Comparison of ENCODE assay signal across 8 cellular contexts in the genomic region with DNA sequence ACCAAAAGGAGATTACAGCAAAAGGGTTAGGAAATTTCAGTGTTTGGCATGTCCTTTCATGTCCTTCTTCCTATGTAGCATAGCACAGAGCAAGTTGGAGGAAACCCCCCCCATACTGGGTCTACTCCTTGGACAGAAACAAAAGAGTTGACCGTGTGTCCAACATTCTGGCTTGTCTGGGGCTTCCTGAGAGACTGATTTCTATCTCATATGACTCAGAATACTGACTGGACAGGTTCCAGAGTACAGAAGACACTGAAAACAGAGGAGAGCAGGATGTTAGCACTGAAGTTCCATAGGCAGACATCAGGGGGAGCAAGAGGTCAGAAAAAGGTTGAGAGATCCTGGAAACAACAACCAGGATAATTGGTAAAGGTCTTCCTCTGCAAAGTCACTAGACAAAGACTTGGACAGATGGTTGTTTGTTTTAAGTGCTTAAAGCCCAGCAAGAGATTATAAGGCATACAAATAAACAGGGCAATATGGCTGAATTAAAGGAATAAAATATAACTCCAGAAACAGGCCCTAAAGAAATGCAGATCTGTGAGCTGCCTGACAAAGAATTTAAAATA. TPM values are rescaled to one million over a fixed set of nuclear protein-coding genes. Genes with fewer than 3 reads are reported as not detected.
A peak's percentile ranks its signal among the peaks of the same experiment; 100 is the strongest.
DNase-seq lines count a peak whose midpoint lies in the region; ATAC-seq and TF ChIP-seq lines count a peak whose summit lies in the region.

No MANE protein-coding gene starts in this region.

- peaks cover 2% of the 10 kb centered on the region for H3K79me1 ChIP-seq in neuronal stem cell (ENCODE audit: low read depth, low read length)

- H3K9ac ChIP-seq in fibroblast of lung (ENCODE audit: insufficient read depth, low read length) (no peak overlapping the region), neuronal stem cell (ENCODE audit: low read depth, low read length, poor library complexity) (no peak overlapping the region)

- H3K4me1 ChIP-seq in fibroblast of lung (ENCODE audit: control insufficient read depth, extremely low read depth, insufficient read depth, low read length), result peaks cover 4% of the 10 kb centered on the region
- H3K4me1 ChIP-seq in neuronal stem cell (ENCODE audit: control insufficient read depth in 2 of 2, insufficient read depth in 1 of 2, low read depth in 1 of 2, low read length in 2 of 2), result peaks cover 0 to 4% of the 10 kb centered on the region in 2 donors

- no peak overlapping the region for H2BK5ac ChIP-seq in neuronal stem cell (ENCODE audit: low read length)

- H3K4me2 ChIP-seq in fibroblast of lung (ENCODE audit: extremely low read depth, insufficient read depth, low read length), result no peak overlapping the region
- no peak overlapping the region for H3K4me2 ChIP-seq in neuronal stem cell (ENCODE audit: insufficient read depth, low read length, poor library complexity, severe bottlenecking)

- no peak overlapping the region for H2BK12ac ChIP-seq in neuronal stem cell (ENCODE audit: low read length)

- no peak overlapping the region for H3K23ac ChIP-seq in neuronal stem cell (ENCODE audit: low read depth, low read length, poor library complexity)

- no peak overlapping the region for H3K14ac ChIP-seq in neuronal stem cell (ENCODE audit: low read length)

- H2BK120ac ChIP-seq in neuronal stem cell (ENCODE audit: low read depth, low read length), result no peak overlapping the region

- H3K27me3 Mint-ChIP-seq in type B pancreatic cell, result no peaks in the 10 kb centered on the region

- no peaks in the 10 kb centered on the region for H4K20me1 ChIP-seq in fibroblast of lung (ENCODE audit: control insufficient read depth, extremely low read depth, insufficient read depth, low read length)

- H4K8ac ChIP-seq in neuronal stem cell (ENCODE audit: low read depth, low read length), result no peak overlapping the region

- H3K4me1 Mint-ChIP-seq in type B pancreatic cell (ENCODE audit: unreplicated experiment), result peaks cover 10% of the 10 kb centered on the region

- H3K4ac ChIP-seq in neuronal stem cell (ENCODE audit: low read length), result no peak overlapping the region

- WGBS in neuronal stem cell (ENCODE audit: extremely low coverage in 2 of 2, insufficient read length in 2 of 2, insufficient replicate concordance in 1 of 2), 2 donors, result no CpG with 5 or more reads among the region's 1 CpG

- no peak overlapping the region for H2AK5ac ChIP-seq in neuronal stem cell (ENCODE audit: low read depth, low read length)

- H3K27me3 ChIP-seq in fibroblast of lung (ENCODE audit: control insufficient read depth, insufficient read depth, low read length), result no peaks in the 10 kb centered on the region
- no peaks in the 10 kb centered on the region for H3K27me3 ChIP-seq in neuronal stem cell (ENCODE audit: control insufficient read depth in 3 of 3, insufficient read depth in 3 of 3, low read depth in 1 of 3, low read length in 3 of 3)

- no peak overlapping the region for H3K4me3 Mint-ChIP-seq in type B pancreatic cell

- DNase-seq in GF-D8 (lab: John Stamatoyannopoulos, UW) (peak; percentile 41), HuH-7.5 (ENCODE audit: low spot score) (peak; percentile 46), activated T-cell treated with anti-CD3 and anti-CD28 coated beads for 48 hours (ENCODE audit: low read depth) (peak; percentile 30), fibroblast of lung (ENCODE audit: low read depth in 2 of 2) (peak; percentile 93 to 94), neuronal stem cell (ENCODE audit: low spot score) (peak; percentile 68), type B pancreatic cell (ENCODE audit: extremely low spot score, unreplicated experiment) (no peak)

- H2BK15ac ChIP-seq in neuronal stem cell (ENCODE audit: low read length), result no peak overlapping the region

- no peak overlapping the region for H4K91ac ChIP-seq in neuronal stem cell (ENCODE audit: low read depth, low read length, poor library complexity)

- no peaks in the 10 kb centered on the region for H3K9me3 Mint-ChIP-seq in type B pancreatic cell

- no peaks in the 10 kb centered on the region for H3K9me3 ChIP-seq in fibroblast of lung (ENCODE audit: control insufficient read depth, insufficient read depth, low read depth, low read length)
- H3K9me3 ChIP-seq in neuronal stem cell (replicated peaks in 1 of 2; ENCODE audit: control insufficient read depth in 2 of 2, insufficient read depth in 1 of 2, low read depth in 1 of 2, low read length in 2 of 2), result no peaks in the 10 kb centered on the region

- H3K27ac ChIP-seq in fibroblast of lung (ENCODE audit: insufficient read depth, low read length) (no peak overlapping the region), neuronal stem cell (replicated peaks; ENCODE audit: low read length) (no peak overlapping the region)

- H3K27ac Mint-ChIP-seq in type B pancreatic cell, result peak overlapping the region; percentile 73

- H3K36me3 Mint-ChIP-seq in type B pancreatic cell, result peaks cover 9% of the 10 kb centered on the region

- H3K36me3 ChIP-seq in fibroblast of lung (ENCODE audit: control insufficient read depth, insufficient read depth, low read length) (no peaks in the 10 kb centered on the region), neuronal stem cell (replicated peaks in 1 of 2; ENCODE audit: control insufficient read depth in 2 of 2, insufficient read depth in 2 of 2, low read length in 2 of 2) (peaks cover 2 to 6% of the 10 kb centered on the region in 2 donors)

- H2AFZ ChIP-seq in fibroblast of lung (ENCODE audit: low read length), result peak overlapping the region; percentile 6
- H2AFZ ChIP-seq in neuronal stem cell (ENCODE audit: low read length), result peak overlapping the region; percentile 3

- ATAC-seq in GM19328 (IDR thresholded peaks at IDR 0.05; ENCODE audit: unreplicated experiment), result no peak

- TF ChIP-seq CTCF in fibroblast of lung (conservative IDR thresholded peaks at IDR 0.05 in 1 of 2, IDR thresholded peaks at IDR 0.05 in 1 of 2; ENCODE audit: low read depth in 1 of 2, low read length in 2 of 2) (peak; percentile 95), type B pancreatic cell (conservative IDR thresholded peaks at IDR 0.05) (peak; percentile 80)

- H3K79me2 ChIP-seq in fibroblast of lung (ENCODE audit: control insufficient read depth, insufficient read depth, low read length), result no peaks in the 10 kb centered on the region

- no peak overlapping the region for H3K18ac ChIP-seq in neuronal stem cell (ENCODE audit: low read length)

- H3K4me3 ChIP-seq in fibroblast of lung (replicated peaks in 1 of 4; ENCODE audit: control extremely low read depth in 1 of 4, insufficient read depth in 1 of 4, low read depth in 3 of 4, low read length in 4 of 4) (no peak overlapping the region), neuronal stem cell (ENCODE audit: low read length in 2 of 2) (no peak overlapping the region)

TF ChIP-seq in PFSK-1, 5 proteins besides CTCF, POLR2A, EP300 and RAD21:
- TF ChIP-seq SIN3A (IDR thresholded peaks at IDR 0.05; ENCODE audit: borderline replicate concordance, insufficient read depth, low read length) (0 out of 2 replicates have a peak, but pooled peaks have one; percentile 42), TAF1 (IDR thresholded peaks at IDR 0.05; ENCODE audit: borderline replicate concordance, insufficient read depth, low read length) (peak; percentile 49; the same call in 1 of the 2 replicates)
- TF ChIP-seq, protein P1, sequence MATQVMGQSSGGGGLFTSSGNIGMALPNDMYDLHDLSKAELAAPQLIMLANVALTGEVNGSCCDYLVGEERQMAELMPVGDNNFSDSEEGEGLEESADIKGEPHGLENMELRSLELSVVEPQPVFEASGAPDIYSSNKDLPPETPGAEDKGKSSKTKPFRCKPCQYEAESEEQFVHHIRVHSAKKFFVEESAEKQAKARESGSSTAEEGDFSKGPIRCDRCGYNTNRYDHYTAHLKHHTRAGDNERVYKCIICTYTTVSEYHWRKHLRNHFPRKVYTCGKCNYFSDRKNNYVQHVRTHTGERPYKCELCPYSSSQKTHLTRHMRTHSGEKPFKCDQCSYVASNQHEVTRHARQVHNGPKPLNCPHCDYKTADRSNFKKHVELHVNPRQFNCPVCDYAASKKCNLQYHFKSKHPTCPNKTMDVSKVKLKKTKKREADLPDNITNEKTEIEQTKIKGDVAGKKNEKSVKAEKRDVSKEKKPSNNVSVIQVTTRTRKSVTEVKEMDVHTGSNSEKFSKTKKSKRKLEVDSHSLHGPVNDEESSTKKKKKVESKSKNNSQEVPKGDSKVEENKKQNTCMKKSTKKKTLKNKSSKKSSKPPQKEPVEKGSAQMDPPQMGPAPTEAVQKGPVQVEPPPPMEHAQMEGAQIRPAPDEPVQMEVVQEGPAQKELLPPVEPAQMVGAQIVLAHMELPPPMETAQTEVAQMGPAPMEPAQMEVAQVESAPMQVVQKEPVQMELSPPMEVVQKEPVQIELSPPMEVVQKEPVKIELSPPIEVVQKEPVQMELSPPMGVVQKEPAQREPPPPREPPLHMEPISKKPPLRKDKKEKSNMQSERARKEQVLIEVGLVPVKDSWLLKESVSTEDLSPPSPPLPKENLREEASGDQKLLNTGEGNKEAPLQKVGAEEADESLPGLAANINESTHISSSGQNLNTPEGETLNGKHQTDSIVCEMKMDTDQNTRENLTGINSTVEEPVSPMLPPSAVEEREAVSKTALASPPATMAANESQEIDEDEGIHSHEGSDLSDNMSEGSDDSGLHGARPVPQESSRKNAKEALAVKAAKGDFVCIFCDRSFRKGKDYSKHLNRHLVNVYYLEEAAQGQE (IDR thresholded peaks at IDR 0.05; ENCODE audit: insufficient read depth in 1 of 2, low read depth in 2 of 2, low read length in 2 of 2), result no peak

RNA-seq across cellular contexts. Expression of a gene that starts 48.4 kb away (rescaled TPM):
- polyA plus RNA-seq in PFSK-1 (2012; ENCODE audit: insufficient read length, low read depth), result 1.2 TPM
- 1.8 and 2.3 TPM in 2 replicates for total RNA-seq in fibroblast of lung
- 1.0 and 1.5 TPM in 2 replicates for polyA plus RNA-seq in fibroblast of lung
- polyA plus RNA-seq in fibroblast of lung (2012), result 1.0 and 1.2 TPM in 2 replicates
- polyA minus RNA-seq in fibroblast of lung (ENCODE audit: low replicate concordance), result 0.67 and 0.96 TPM in 2 replicates
- 26.2 TPM for polyA plus RNA-seq in neuronal stem cell (2013, experiment 1 of 2)
- 26.0 TPM for polyA plus RNA-seq in neuronal stem cell (2013, experiment 2 of 2)
- 2.9 and 13.2 TPM in 2 replicates for total RNA-seq in type B pancreatic cell (ENCODE audit: low replicate concordance)

RNA-seq across cellular contexts. Expression of a gene that starts 59.3 kb away (rescaled TPM):
- polyA plus RNA-seq in PFSK-1 (2012; ENCODE audit: insufficient read length, low read depth), result 119 TPM
- 53.4 and 54.7 TPM in 2 replicates for total RNA-seq in fibroblast of lung
- polyA plus RNA-seq in fibroblast of lung, result 324 and 506 TPM in 2 replicates
- 245 and 334 TPM in 2 replicates for polyA plus RNA-seq in fibroblast of lung (2012)
- 15.6 and 70.5 TPM in 2 replicates for polyA minus RNA-seq in fibroblast of lung (ENCODE audit: low replicate concordance)
- polyA plus RNA-seq in neuronal stem cell (2013, experiment 1 of 2), result 238 TPM
- 259 TPM for polyA plus RNA-seq in neuronal stem cell (2013, experiment 2 of 2)
- 193 and 203 TPM in 2 replicates for total RNA-seq in type B pancreatic cell (ENCODE audit: low replicate concordance)
